ENCODE assay signal across 1 cellular context in the genomic region with DNA sequence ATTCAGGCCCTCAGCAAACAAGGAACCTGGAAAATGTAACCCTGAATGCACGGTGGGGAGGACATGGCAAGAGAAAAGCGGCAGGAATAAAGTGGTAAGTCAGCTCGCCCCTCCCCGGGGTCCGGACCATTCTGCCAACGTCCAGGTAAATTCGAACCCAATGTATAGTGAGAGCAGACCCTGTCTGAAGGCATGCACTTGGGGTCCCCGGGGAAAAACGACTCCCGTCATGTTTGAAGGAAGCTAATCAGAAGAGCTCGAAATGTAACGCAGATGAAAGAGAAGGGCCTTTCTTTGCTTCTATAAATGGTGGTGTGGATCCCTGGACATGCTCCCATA.
TF ChIP-seq lines count a peak whose summit lies in the region.

No MANE protein-coding gene starts in this region.

TF ChIP-seq in H1, 55 proteins besides CTCF, POLR2A, EP300 and RAD21:
- TF ChIP-seq HDAC6 (IDR thresholded peaks at IDR 0.05; ENCODE audit: low read depth, low read length): no peak
- no peak for TF ChIP-seq RBBP5 (IDR thresholded peaks at IDR 0.05; ENCODE audit: borderline replicate concordance, low read depth, low read length)
- TF ChIP-seq RXRA (IDR thresholded peaks at IDR 0.05; ENCODE audit: insufficient read depth, low read depth, low read length): no peak
- no peak for TF ChIP-seq CEBPB (IDR thresholded peaks at IDR 0.05; ENCODE audit: low read depth, low read length)
- TF ChIP-seq SIN3A (conservative IDR thresholded peaks at IDR 0.05 in 1 of 2, IDR thresholded peaks at IDR 0.05 in 1 of 2; ENCODE audit: low read depth in 1 of 2, low read length in 2 of 2): no peak
- TF ChIP-seq PHF8 (conservative IDR thresholded peaks at IDR 0.05; ENCODE audit: low read depth, low read length): no peak
- TF ChIP-seq, protein P1, sequence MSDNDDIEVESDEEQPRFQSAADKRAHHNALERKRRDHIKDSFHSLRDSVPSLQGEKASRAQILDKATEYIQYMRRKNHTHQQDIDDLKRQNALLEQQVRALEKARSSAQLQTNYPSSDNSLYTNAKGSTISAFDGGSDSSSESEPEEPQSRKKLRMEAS (IDR thresholded peaks at IDR 0.05): no peak
- no peak for TF ChIP-seq SP4 (IDR thresholded peaks at IDR 0.05; ENCODE audit: low read length)
- no peak for TF ChIP-seq CTBP2 (IDR thresholded peaks at IDR 0.05; ENCODE audit: borderline replicate concordance, insufficient read depth, insufficient read length, low read length)
- TF ChIP-seq CHD2 (IDR thresholded peaks at IDR 0.05; ENCODE audit: low read length): no peak
- no peak for TF ChIP-seq GTF2F1 (IDR thresholded peaks at IDR 0.05; ENCODE audit: borderline replicate concordance, low read depth, low read length)
- TF ChIP-seq NANOG (IDR thresholded peaks at IDR 0.05; ENCODE audit: insufficient read depth, low read depth, low read length, poor library complexity, severe bottlenecking): no peak
- no peak for TF ChIP-seq EGR1 (IDR thresholded peaks at IDR 0.05; ENCODE audit: borderline replicate concordance, low read depth, low read length)
- no peak for TF ChIP-seq ASH2L (IDR thresholded peaks at IDR 0.05; ENCODE audit: low read length)
TF ChIP-seq in H1: peak in this region for 0.
